Comparison of ENCODE assay signal across 1 cellular context in genomic region chr5:140978260-140978659, GRCh38.
TF ChIP-seq lines count a peak whose summit lies in the region.

No MANE protein-coding gene starts in this region.

TF ChIP-seq in SK-N-SH, 30 proteins besides CTCF, POLR2A, EP300 and RAD21 (continued from another document):
- TF ChIP-seq CHD2 (IDR thresholded peaks at IDR 0.05; ENCODE audit: low read length, partially characterized antibody), result peak; percentile 49
